In the genomic region with DNA sequence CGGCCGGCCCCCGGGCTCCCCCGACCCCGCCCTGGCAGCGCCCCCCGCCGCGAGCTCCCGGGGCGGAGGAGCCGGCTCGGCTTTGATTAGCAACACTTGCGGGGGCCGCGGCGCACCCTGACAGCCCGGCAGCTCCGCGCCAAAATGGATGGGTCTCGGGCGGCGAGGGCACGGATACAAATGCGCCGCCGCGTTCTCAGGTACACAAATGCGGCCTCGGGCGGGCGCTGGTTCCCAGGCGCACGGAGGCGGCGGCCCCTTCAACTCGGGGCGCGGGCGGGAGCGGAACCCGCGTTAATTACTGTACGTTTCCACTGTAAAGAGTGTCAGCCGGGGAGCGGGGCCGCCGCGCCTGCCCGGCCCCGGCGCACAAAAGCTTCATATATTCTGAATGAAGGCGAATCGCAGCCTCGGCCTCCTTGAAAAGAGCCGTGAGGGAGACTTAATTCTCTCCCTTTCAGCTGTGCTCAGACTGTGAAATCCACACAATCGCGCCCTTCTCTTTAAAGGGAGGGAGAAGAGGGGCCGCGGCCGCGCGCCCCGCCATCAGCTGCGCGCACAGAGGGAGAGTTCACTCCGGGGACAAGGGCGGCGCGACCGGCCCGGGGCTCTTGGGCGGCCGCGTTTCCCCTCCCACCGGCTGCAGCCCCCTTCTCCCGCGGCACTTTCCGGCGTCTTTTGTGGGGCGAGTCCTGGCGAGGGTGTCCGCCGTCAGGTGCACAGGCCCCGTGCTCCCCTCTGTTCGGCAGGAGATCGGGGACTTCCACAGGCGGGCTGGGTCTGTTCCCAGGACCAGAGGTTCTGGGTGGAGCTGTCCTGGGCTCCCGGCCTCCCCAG, we compare ENCODE assay signal across 10 cellular contexts. TPM values are rescaled to one million over a fixed set of nuclear protein-coding genes. Genes with fewer than 3 reads are reported as not detected.
DNase-seq lines count a peak whose midpoint lies in the region; ATAC-seq and TF ChIP-seq lines count a peak whose summit lies in the region.
"Had no signal": no experiment of that assay in that cellular context is flagged by ENCODE, and none has a peak within 500 bp of the region (broad histone marks: within the 10 kb centered on the region; RNA-seq: fewer than 3 reads in every experiment).

No MANE protein-coding gene starts in this region.

- POLR2A ChIA-PET in Panc1 (lab: Charles Lee), result interaction anchor here (0.5 to 0.6 kb wide), 4 partner anchors 8 to 859 kb away, joined by 3 to 8 read pairs (median 6); no protein-coding TSS in a partner anchor

- H3K79me2 ChIP-seq in GM23248 (ENCODE audit: insufficient read depth), result no peaks in the 10 kb centered on the region

- CTCF ChIA-PET in Panc1 (lab: Charles Lee), result interaction anchor here (0.6 to 0.7 kb wide), 4 partner anchors 27 to 1083 kb away, joined by 3 to 16 read pairs (median 3); a partner anchor contains a TSS

- no TSS peak for BruUV-seq in Panc1 (replicated peaks; lab: Mats Ljungman, UMichigan)

- peak overlapping the region; percentile 97 for H3K4me2 ChIP-seq in GM23248 (ENCODE audit: unreplicated experiment)

- H3K9me3 ChIP-seq in GM23248 (ENCODE audit: low read depth), result no peaks in the 10 kb centered on the region
- no peaks in the 10 kb centered on the region for H3K9me3 ChIP-seq in Panc1 (ENCODE audit: control insufficient read depth, insufficient read depth, low read depth, low read length)
- no peaks in the 10 kb centered on the region for H3K9me3 ChIP-seq in psoas muscle
- H3K9me3 ChIP-seq: adrenal gland had no signal

- H3K9ac ChIP-seq in GM23248, result peak overlapping the region; percentile 50

- in situ Hi-C loops in GM23248 (cut with MboI), result no loop called here
- in situ Hi-C loops in Panc1 (cut with HindIII; ENCODE audit: low pct_unique_long_range_greater_than_20kb, low sequenced_read_pairs), result no loop called here

- ATAC-seq in Panc1 (peak; percentile 67), psoas muscle (no peak), GM18861 (IDR thresholded peaks at IDR 0.05; ENCODE audit: unreplicated experiment) (no peak), HG03439 (IDR thresholded peaks at IDR 0.05; ENCODE audit: unreplicated experiment) (no peak)
- ATAC-seq: natural killer cell had no signal

- WGBS in GM23248 (ENCODE audit: low coverage in 1 of 2, low lambda C conversion rate in 2 of 2, missing lambda C conversion rate in 2 of 2), 2 experiments, result 1 to 2% methylated on average over 63 to 83 of the region's 89 CpGs
- 1% methylated on average over 82 to 89 of the region's 89 CpGs for WGBS in psoas muscle, 3 donors

- H3K27ac ChIP-seq in GM23248, result no peak overlapping the region
- no peak overlapping the region for H3K27ac ChIP-seq in Panc1 (ENCODE audit: low read length)
- H3K27ac ChIP-seq in psoas muscle, result no peak overlapping the region
- H3K27ac ChIP-seq: adrenal gland had no signal

- no peaks in the 10 kb centered on the region for H3K4me1 ChIP-seq in GM23248 (ENCODE audit: insufficient read depth)
- H3K4me1 ChIP-seq in Panc1 (ENCODE audit: control insufficient read depth, insufficient read depth, low read length), result no peaks in the 10 kb centered on the region
- H3K4me1 ChIP-seq in psoas muscle, result no peaks in the 10 kb centered on the region

- peaks cover 23% of the 10 kb centered on the region for H3K27me3 ChIP-seq in GM23248 (replicated peaks; ENCODE audit: insufficient read depth)
- H3K27me3 ChIP-seq in Panc1 (ENCODE audit: control insufficient read depth, insufficient read depth, low read length), result peaks cover 33% of the 10 kb centered on the region
- peaks cover 13 to 56% (median 17%) of the 10 kb centered on the region in 3 donors for H3K27me3 ChIP-seq in psoas muscle (ENCODE audit: insufficient read depth in 3 of 3, low read length in 2 of 3)

- intact Hi-C loops in Panc1 (cut with micrococcal nuclease; ENCODE audit: unreplicated experiment) (no loop called here), psoas muscle (cut with DNase I) (no loop called here)

- no peaks in the 10 kb centered on the region for H4K20me1 ChIP-seq in GM23248 (ENCODE audit: insufficient read depth)

- H3K9me2 ChIP-seq in GM23248 (ENCODE audit: insufficient read depth), result no peaks in the 10 kb centered on the region

- H3K4me3 ChIP-seq in GM23248 (peak overlapping the region; percentile 77), Panc1 (ENCODE audit: low read depth in 2 of 2, low read length in 2 of 2) (peak overlapping the region; percentile 43 to 57), fibroblast of villous mesenchyme (ENCODE audit: low read depth, low read length) (peak overlapping the region; percentile 42), psoas muscle (peak overlapping the region; percentile 57)

- H3F3A ChIP-seq in GM23248 (ENCODE audit: insufficient read depth), result no peaks in the 10 kb centered on the region

- H3K36me3 ChIP-seq in GM23248 (ENCODE audit: low read depth) (no peaks in the 10 kb centered on the region), Panc1 (ENCODE audit: control insufficient read depth, insufficient read depth, low read length) (no peaks in the 10 kb centered on the region), psoas muscle (ENCODE audit: insufficient read depth in 1 of 2, low read depth in 1 of 2) (no peaks in the 10 kb centered on the region)
- H3K36me3 ChIP-seq: adrenal gland had no signal

- peak overlapping the region; percentile 87 for H2AFZ ChIP-seq in GM23248

- DNase-seq in GM23248 (peak; percentile 52), Panc1 (ENCODE audit: low read depth, low spot score) (no peak), fibroblast of villous mesenchyme (ENCODE audit: low read depth) (no peak), psoas muscle (peak in 1 of 2 donors; percentile 50), kidney tubule cell (ENCODE audit: low spot score) (no peak), mesenteric fat pad (ENCODE audit: low spot score) (no peak)
- DNase-seq: adrenal gland, natural killer cell had no signal

- TF ChIP-seq CTCF in Panc1 (IDR thresholded peaks at IDR 0.05) (no peak), fibroblast of villous mesenchyme (IDR thresholded peaks at IDR 0.05; ENCODE audit: insufficient read depth, low read depth, low read length) (no peak), psoas muscle (IDR thresholded peaks at IDR 0.05) (no peak)

RNA-seq across cellular contexts. Expression of a gene that starts 27.0 kb away (rescaled TPM):
- total RNA-seq in GM23248 (2014; rRNA removed; shearing (Covaris generic)), result 2.4 and 3.0 TPM in 2 replicates
- polyA plus RNA-seq in GM23248 (2016; fragmentation: Nextera tagmentation; extraction: Ambion mirVana) (2.4 and 2.5 TPM in 2 replicates), psoas muscle (1 to 10 TPM in 2 of 3 donors, under 1 TPM in 1; 0.90 to 1.4 (median 1.2) TPM)
- total RNA-seq in Panc1 (2021; ENCODE audit: unreplicated experiment) (8.5 TPM), fibroblast of villous mesenchyme (0.32 and 0.43 TPM in 2 replicates), psoas muscle (1 to 10 TPM; 1.6 to 3.6 (median 2.0) TPM), mesenteric fat pad (1.8 TPM)
- 9.8 TPM for polyA plus RNA-seq in Panc1 (2012; ENCODE audit: insufficient read length)
